8 cellular contexts compared by ENCODE assay signal in genomic region chr19:35937345-35938281, GRCh38. TPM values are rescaled to one million over a fixed set of nuclear protein-coding genes. Genes with fewer than 3 reads are reported as not detected.
DNase-seq lines count a peak whose midpoint lies in the region; ATAC-seq, FAIRE-seq and TF ChIP-seq lines count a peak whose summit lies in the region.

No MANE protein-coding gene starts in this region.

- DNase-seq in NCI-H345 treated with DMSO at 0.1 percent for 48 hours (lab: John Stamatoyannopoulos, UW; ENCODE audit: unreplicated experiment) (peak; percentile 5), NCI-H345 (lab: John Stamatoyannopoulos, UW) (no peak), keratinocyte (ENCODE audit: low read depth, low spot score) (no peak), EL (no peak), GM13976 (ENCODE audit: low spot score) (no peak)
- DNase-seq in activated T-helper 2 cell treated with anti-CD3 and anti-CD28 coated beads, Interferon-gamma antibody, Interleukin-2, Interleukin-4, amounts not matched to agents 10 μg/mL and 5 μg/mL and 100 μg/mL, durations not matched to agents 14 hours and 24 hours and 36 hours (ENCODE audit: low spot score), result no peak
- DNase-seq in stimulated activated naive CD8-positive, alpha-beta T cell treated with anti-CD3 and anti-CD28 coated beads, Interleukin-15, amount 100 ng/mL, for 72 hours, result no peak

- no peaks in the 10 kb centered on the region for H3K9me1 ChIP-seq in keratinocyte (ENCODE audit: control insufficient read depth, extremely low read depth, insufficient read depth, low read length)

- H3K27ac Mint-ChIP-seq in activated T-helper 2 cell treated with anti-CD3 and anti-CD28 coated beads, Interferon-gamma antibody, Interleukin-2, Interleukin-4, amounts not matched to agents 10 μg/mL and 5 μg/mL and 100 μg/mL, durations not matched to agents 14 hours and 24 hours and 36 hours, result no peak overlapping the region
- H3K27ac Mint-ChIP-seq in stimulated activated naive CD8-positive, alpha-beta T cell treated with anti-CD3 and anti-CD28 coated beads, Interleukin-15, amount 100 ng/mL, for 72 hours, result peak overlapping the region in 1 of 2 donors; percentile 40

- in situ Hi-C loops in GM13976 (cut with MboI; ENCODE audit: low sequenced_read_pairs, unreplicated experiment), result loop anchor here (10.0 kb wide), 1 partner anchor 53 kb away; no protein-coding TSS in a partner anchor

- H3K4me1 ChIP-seq in keratinocyte (ENCODE audit: control insufficient read depth, extremely low read depth, insufficient read depth, low read length), result peaks cover 19% of the 10 kb centered on the region

- TF ChIP-seq CTCF in keratinocyte (optimal IDR thresholded peaks at IDR 0.05 in 1 of 3, IDR thresholded peaks at IDR 0.05 in 1 of 3, conservative IDR thresholded peaks at IDR 0.05 in 1 of 3; ENCODE audit: extremely low read depth in 1 of 3, insufficient read depth in 2 of 3, low read length in 3 of 3) (no peak), GM13976 (IDR thresholded peaks at IDR 0.05; ENCODE audit: borderline replicate concordance, control extremely low read depth, extremely low read depth, insufficient read depth, missing control alignments) (no peak)

- H3K9ac ChIP-seq in keratinocyte (ENCODE audit: control insufficient read depth, extremely low read depth, insufficient read depth, low read length), result peak overlapping the region; percentile 76

- H3K4me1 Mint-ChIP-seq in activated T-helper 2 cell treated with anti-CD3 and anti-CD28 coated beads, Interferon-gamma antibody, Interleukin-2, Interleukin-4, amounts not matched to agents 10 μg/mL and 5 μg/mL and 100 μg/mL, durations not matched to agents 14 hours and 24 hours and 36 hours (ENCODE audit: low read depth), result peaks cover 19% of the 10 kb centered on the region
- H3K4me1 Mint-ChIP-seq in stimulated activated naive CD8-positive, alpha-beta T cell treated with anti-CD3 and anti-CD28 coated beads, Interleukin-15, amount 100 ng/mL, for 72 hours, result peaks cover 29% of the 10 kb centered on the region

- no peaks in the 10 kb centered on the region for H4K20me1 ChIP-seq in keratinocyte (ENCODE audit: control insufficient read depth, extremely low read depth, insufficient read depth, low read length)

- dilution Hi-C loops in keratinocyte (cut with MboI; ENCODE audit: extremely low pct_ligation_motif_present, low sequenced_read_pairs), result no loop called here

- H3K36me3 Mint-ChIP-seq in activated T-helper 2 cell treated with anti-CD3 and anti-CD28 coated beads, Interferon-gamma antibody, Interleukin-2, Interleukin-4, amounts not matched to agents 10 μg/mL and 5 μg/mL and 100 μg/mL, durations not matched to agents 14 hours and 24 hours and 36 hours (ENCODE audit: low read depth), result peaks cover 5% of the 10 kb centered on the region

- peaks cover 9% of the 10 kb centered on the region for H3K79me2 ChIP-seq in keratinocyte (ENCODE audit: control insufficient read depth, insufficient read depth, low read length)

- peak; percentile 43 for FAIRE-seq in keratinocyte (lab: Jason Lieb, UNC)

- intact Hi-C loops in activated T-helper 2 cell treated with anti-CD3 and anti-CD28 coated beads, Interferon-gamma antibody, Interleukin-2, Interleukin-4, amounts not matched to agents 10 μg/mL and 5 μg/mL and 100 μg/mL, durations not matched to agents 14 hours and 24 hours and 36 hours (cut with micrococcal nuclease), result no loop called here

- no peak overlapping the region for H3K27ac ChIP-seq in keratinocyte (ENCODE audit: control insufficient read depth, insufficient read depth, low read length)

- peak overlapping the region; percentile 78 for H3K4me3 Mint-ChIP-seq in activated T-helper 2 cell treated with anti-CD3 and anti-CD28 coated beads, Interferon-gamma antibody, Interleukin-2, Interleukin-4, amounts not matched to agents 10 μg/mL and 5 μg/mL and 100 μg/mL, durations not matched to agents 14 hours and 24 hours and 36 hours (ENCODE audit: low read depth)
- H3K4me3 Mint-ChIP-seq in stimulated activated naive CD8-positive, alpha-beta T cell treated with anti-CD3 and anti-CD28 coated beads, Interleukin-15, amount 100 ng/mL, for 72 hours, result peak overlapping the region; percentile 69 to 78

- H3K4me2 ChIP-seq in keratinocyte (ENCODE audit: control insufficient read depth, extremely low read depth, insufficient read depth, low read depth, low read length), result peak overlapping the region; percentile 81

- no peak for ATAC-seq in stimulated activated naive CD8-positive, alpha-beta T cell treated with anti-CD3 and anti-CD28 coated beads, Interleukin-15, amount 100 ng/mL, for 72 hours
- ATAC-seq in HG03457 (IDR thresholded peaks at IDR 0.05; ENCODE audit: unreplicated experiment), result no peak

- no peaks in the 10 kb centered on the region for H3K9me3 ChIP-seq in keratinocyte (ENCODE audit: control insufficient read depth, low read depth, low read length)

- H2AFZ ChIP-seq in keratinocyte (ENCODE audit: control insufficient read depth, low read length), result no peak overlapping the region

- no peaks in the 10 kb centered on the region for H3K27me3 ChIP-seq in keratinocyte (ENCODE audit: control insufficient read depth, extremely low read depth, insufficient read depth, low read length)

- H3K27me3 Mint-ChIP-seq in activated T-helper 2 cell treated with anti-CD3 and anti-CD28 coated beads, Interferon-gamma antibody, Interleukin-2, Interleukin-4, amounts not matched to agents 10 μg/mL and 5 μg/mL and 100 μg/mL, durations not matched to agents 14 hours and 24 hours and 36 hours (ENCODE audit: low read depth), result no peaks in the 10 kb centered on the region
- no peaks in the 10 kb centered on the region for H3K27me3 Mint-ChIP-seq in stimulated activated naive CD8-positive, alpha-beta T cell treated with anti-CD3 and anti-CD28 coated beads, Interleukin-15, amount 100 ng/mL, for 72 hours

- no peaks in the 10 kb centered on the region for H3K9me3 Mint-ChIP-seq in activated T-helper 2 cell treated with anti-CD3 and anti-CD28 coated beads, Interferon-gamma antibody, Interleukin-2, Interleukin-4, amounts not matched to agents 10 μg/mL and 5 μg/mL and 100 μg/mL, durations not matched to agents 14 hours and 24 hours and 36 hours
- no peaks in the 10 kb centered on the region for H3K9me3 Mint-ChIP-seq in stimulated activated naive CD8-positive, alpha-beta T cell treated with anti-CD3 and anti-CD28 coated beads, Interleukin-15, amount 100 ng/mL, for 72 hours

- H3K4me3 ChIP-seq in keratinocyte (ENCODE audit: control insufficient read depth in 2 of 3, extremely low read depth in 1 of 3, insufficient read depth in 2 of 3, low read depth in 1 of 3, low read length in 3 of 3), result peak overlapping the region; percentile 60 to 89 (median 74)

- peaks cover 0 to 1% of the 10 kb centered on the region in 2 experiments for H3K36me3 ChIP-seq in keratinocyte (ENCODE audit: control insufficient read depth in 2 of 2, extremely low read depth in 1 of 2, insufficient read depth in 2 of 2, low read length in 2 of 2)

RNA-seq across cellular contexts. Expression of gene LRFN3, which starts 1.4 kb away (rescaled TPM):
- 10.7 and 10.8 TPM in 2 replicates for total RNA-seq in activated T-helper 2 cell treated with anti-CD3 and anti-CD28 coated beads, Interferon-gamma antibody, Interleukin-2, Interleukin-4, amounts not matched to agents 10 μg/mL and 5 μg/mL and 100 μg/mL, durations not matched to agents 14 hours and 24 hours and 36 hours
- 0.73 to 6.1 TPM (median 0.90 TPM) in 3 replicates for polyA plus RNA-seq in keratinocyte
- polyA plus RNA-seq in keratinocyte (2011; ENCODE audit: low read depth), result 0.60 TPM
- polyA plus RNA-seq in keratinocyte (2011; cell fraction: cytosol; rRNA removed), result 2.6 and 5.1 TPM in 2 replicates
- polyA plus RNA-seq in keratinocyte (2011; cell fraction: nucleus; rRNA removed), result 3.7 and 6.1 TPM in 2 replicates
- polyA plus RNA-seq in keratinocyte (2012; ENCODE audit: low replicate concordance), result 4.7 and 12.0 TPM in 2 replicates
- 1.0 to 11.5 TPM (median 1.6 TPM) in 3 replicates for polyA minus RNA-seq in keratinocyte
- 8.4 TPM for polyA minus RNA-seq in keratinocyte (2011; cell fraction: cytosol; rRNA and poly(A)+ RNA removed)
- polyA minus RNA-seq in keratinocyte (2011; cell fraction: nucleus; rRNA and poly(A)+ RNA removed), result 3.7 TPM in 2 replicates

RNA-seq across cellular contexts. Expression of gene TYROBP, which starts 29.5 kb away (rescaled TPM):
- total RNA-seq in activated T-helper 2 cell treated with anti-CD3 and anti-CD28 coated beads, Interferon-gamma antibody, Interleukin-2, Interleukin-4, amounts not matched to agents 10 μg/mL and 5 μg/mL and 100 μg/mL, durations not matched to agents 14 hours and 24 hours and 36 hours, result 0.39 TPM in 1 of 2 replicates, not detected in the other
- polyA plus RNA-seq in keratinocyte, result not detected in 3 replicates
- polyA plus RNA-seq in keratinocyte (2011; ENCODE audit: low read depth), result not detected
- not detected in 2 replicates for polyA plus RNA-seq in keratinocyte (2011; cell fraction: cytosol; rRNA removed)
- polyA plus RNA-seq in keratinocyte (2011; cell fraction: nucleus; rRNA removed), result not detected in 2 replicates
- polyA plus RNA-seq in keratinocyte (2012; ENCODE audit: low replicate concordance), result not detected in 2 replicates
- not detected in 3 replicates for polyA minus RNA-seq in keratinocyte
- polyA minus RNA-seq in keratinocyte (2011; cell fraction: cytosol; rRNA and poly(A)+ RNA removed), result not detected
- polyA minus RNA-seq in keratinocyte (2011; cell fraction: nucleus; rRNA and poly(A)+ RNA removed), result not detected in 2 replicates

RNA-seq across cellular contexts. Expression of gene HCST, which starts 35.3 kb away (rescaled TPM):
- total RNA-seq in activated T-helper 2 cell treated with anti-CD3 and anti-CD28 coated beads, Interferon-gamma antibody, Interleukin-2, Interleukin-4, amounts not matched to agents 10 μg/mL and 5 μg/mL and 100 μg/mL, durations not matched to agents 14 hours and 24 hours and 36 hours, result 53.9 and 57.2 TPM in 2 replicates
- 0.19 to 0.30 TPM (median 0.25 TPM) in 3 replicates for polyA plus RNA-seq in keratinocyte
- polyA plus RNA-seq in keratinocyte (2011; ENCODE audit: low read depth), result not detected
- 0.36 TPM in 1 of 2 replicates, not detected in the other for polyA plus RNA-seq in keratinocyte (2011; cell fraction: cytosol; rRNA removed)
- 0.25 and 0.43 TPM in 2 replicates for polyA plus RNA-seq in keratinocyte (2011; cell fraction: nucleus; rRNA removed)
- not detected in 2 replicates for polyA plus RNA-seq in keratinocyte (2012; ENCODE audit: low replicate concordance)
- not detected in 3 replicates for polyA minus RNA-seq in keratinocyte
- polyA minus RNA-seq in keratinocyte (2011; cell fraction: cytosol; rRNA and poly(A)+ RNA removed), result 3.6 TPM
- not detected in 2 replicates for polyA minus RNA-seq in keratinocyte (2011; cell fraction: nucleus; rRNA and poly(A)+ RNA removed)

RNA-seq across cellular contexts. Expression of gene NFKBID, which starts 37.3 kb away (rescaled TPM):
- 109 and 117 TPM in 2 replicates for total RNA-seq in activated T-helper 2 cell treated with anti-CD3 and anti-CD28 coated beads, Interferon-gamma antibody, Interleukin-2, Interleukin-4, amounts not matched to agents 10 μg/mL and 5 μg/mL and 100 μg/mL, durations not matched to agents 14 hours and 24 hours and 36 hours
- 3.9 to 6.0 TPM (median 5.0 TPM) in 3 replicates for polyA plus RNA-seq in keratinocyte
- 0.82 TPM for polyA plus RNA-seq in keratinocyte (2011; ENCODE audit: low read depth)
- polyA plus RNA-seq in keratinocyte (2011; cell fraction: cytosol; rRNA removed), result 1.2 and 3.4 TPM in 2 replicates
- 20.2 and 25.4 TPM in 2 replicates for polyA plus RNA-seq in keratinocyte (2011; cell fraction: nucleus; rRNA removed)
- polyA plus RNA-seq in keratinocyte (2012; ENCODE audit: low replicate concordance), result 3.1 and 6.2 TPM in 2 replicates
- 3.1 to 7.2 TPM (median 4.7 TPM) in 3 replicates for polyA minus RNA-seq in keratinocyte
- polyA minus RNA-seq in keratinocyte (2011; cell fraction: cytosol; rRNA and poly(A)+ RNA removed), result 6.7 TPM
- 5.9 and 7.9 TPM in 2 replicates for polyA minus RNA-seq in keratinocyte (2011; cell fraction: nucleus; rRNA and poly(A)+ RNA removed)

RNA-seq across cellular contexts. Expression of gene SDHAF1, which starts 57.4 kb away (rescaled TPM):
- 20.0 and 20.8 TPM in 2 replicates for total RNA-seq in activated T-helper 2 cell treated with anti-CD3 and anti-CD28 coated beads, Interferon-gamma antibody, Interleukin-2, Interleukin-4, amounts not matched to agents 10 μg/mL and 5 μg/mL and 100 μg/mL, durations not matched to agents 14 hours and 24 hours and 36 hours
- 7.3 to 11.9 TPM (median 8.0 TPM) in 3 replicates for polyA plus RNA-seq in keratinocyte
- polyA plus RNA-seq in keratinocyte (2011; ENCODE audit: low read depth), result 3.0 TPM
- polyA plus RNA-seq in keratinocyte (2011; cell fraction: cytosol; rRNA removed), result 6.0 and 12.4 TPM in 2 replicates
- 8.5 TPM in 2 replicates for polyA plus RNA-seq in keratinocyte (2011; cell fraction: nucleus; rRNA removed)
- 8.5 and 12.8 TPM in 2 replicates for polyA plus RNA-seq in keratinocyte (2012; ENCODE audit: low replicate concordance)
- 1.5 to 3.0 TPM (median 2.7 TPM) in 3 replicates for polyA minus RNA-seq in keratinocyte
- polyA minus RNA-seq in keratinocyte (2011; cell fraction: cytosol; rRNA and poly(A)+ RNA removed), result 11.5 TPM
- 2.6 and 2.8 TPM in 2 replicates for polyA minus RNA-seq in keratinocyte (2011; cell fraction: nucleus; rRNA and poly(A)+ RNA removed)
